In genomic region chr1:118986839-118987430, GRCh38 we compare ENCODE assay signal across 11 cellular contexts. TPM values are rescaled to one million over a fixed set of nuclear protein-coding genes. Genes with fewer than 3 reads are reported as not detected.
DNase-seq lines count a peak whose midpoint lies in the region; ATAC-seq, FAIRE-seq and TF ChIP-seq lines count a peak whose summit lies in the region.
"Had no signal": no experiment of that assay in that cellular context is flagged by ENCODE, and none has a peak within 500 bp of the region (broad histone marks: within the 10 kb centered on the region; RNA-seq: fewer than 3 reads in every experiment).

No MANE protein-coding gene starts in this region.

- intact Hi-C loops in pancreas (cut with DNase I), result no loop called here

- no peak overlapping the region for H2AK5ac ChIP-seq in mesendoderm (ENCODE audit: low read length)

- H2BK120ac ChIP-seq in mesendoderm (ENCODE audit: low read depth, low read length), result no peak overlapping the region

- H3K36me3 Mint-ChIP-seq in activated naive CD4-positive, alpha-beta T cell treated with anti-CD3 and anti-CD28 coated beads, Interleukin-2, amount 10 ng/mL, durations not matched to agents 7 days and 5 days, result peaks cover 28% of the 10 kb centered on the region
- peaks cover 6% of the 10 kb centered on the region for H3K36me3 Mint-ChIP-seq in central memory CD8-positive, alpha-beta T cell (ENCODE audit: insufficient read depth)

- H3K36me3 ChIP-seq in mesendoderm (ENCODE audit: control insufficient read depth, insufficient read depth, low read length), result no peaks in the 10 kb centered on the region
- no peaks in the 10 kb centered on the region for H3K36me3 ChIP-seq in pancreas

- H3K4me1 ChIP-seq in mesendoderm (ENCODE audit: control insufficient read depth, low read depth, low read length), result peaks cover 6% of the 10 kb centered on the region
- no peaks in the 10 kb centered on the region for H3K4me1 ChIP-seq in pancreas

- peak overlapping the region; percentile 75 for H3K27ac Mint-ChIP-seq in activated naive CD4-positive, alpha-beta T cell treated with anti-CD3 and anti-CD28 coated beads, Interleukin-2, amount 10 ng/mL, durations not matched to agents 7 days and 5 days
- H3K27ac Mint-ChIP-seq in central memory CD8-positive, alpha-beta T cell (ENCODE audit: low read depth), result no peak overlapping the region

- H3K4me1 Mint-ChIP-seq in activated naive CD4-positive, alpha-beta T cell treated with anti-CD3 and anti-CD28 coated beads, Interleukin-2, amount 10 ng/mL, durations not matched to agents 7 days and 5 days, result peaks cover 16% of the 10 kb centered on the region
- H3K4me1 Mint-ChIP-seq in central memory CD8-positive, alpha-beta T cell, result no peaks in the 10 kb centered on the region

- WGBS in mesendoderm (ENCODE audit: extremely low coverage, insufficient coverage, low lambda C conversion rate), result no CpG with 5 or more reads among the region's 25 CpGs
- WGBS in pancreas, 2 donors, result 10 to 14% methylated on average over 25 of the region's 25 CpGs

- peak overlapping the region; percentile 57 for H3K9ac ChIP-seq in mesendoderm (ENCODE audit: low read length)

- no peak overlapping the region for H3K18ac ChIP-seq in mesendoderm (ENCODE audit: low read length)

- no peak for ATAC-seq in central memory CD8-positive, alpha-beta T cell (replicated peaks; ENCODE audit: extremely low read depth, poor library complexity, severe bottlenecking)
- ATAC-seq in GM18868 (IDR thresholded peaks at IDR 0.05; ENCODE audit: unreplicated experiment) (no peak), pancreas (no peak)
- ATAC-seq: HCT116 had no signal

- H3K9me3 ChIP-seq in pancreas, result no peaks in the 10 kb centered on the region

- peak overlapping the region; percentile 91 for H3K4me2 ChIP-seq in mesendoderm (ENCODE audit: low read length)

- peak overlapping the region; percentile 47 for H3K4me3 Mint-ChIP-seq in activated naive CD4-positive, alpha-beta T cell treated with anti-CD3 and anti-CD28 coated beads, Interleukin-2, amount 10 ng/mL, durations not matched to agents 7 days and 5 days
- peak overlapping the region; percentile 51 for H3K4me3 Mint-ChIP-seq in central memory CD8-positive, alpha-beta T cell

- no peak for TF ChIP-seq CTCF in pancreas (IDR thresholded peaks at IDR 0.05)

- no peak overlapping the region for H3K4ac ChIP-seq in mesendoderm (ENCODE audit: low read depth, low read length)

- no peak overlapping the region for H4K5ac ChIP-seq in mesendoderm (ENCODE audit: low read length)

- H2BK15ac ChIP-seq in mesendoderm (replicated peaks; ENCODE audit: low read depth), result no peak overlapping the region

- peak overlapping the region; percentile 27 for H3K4me3 ChIP-seq in mesendoderm (ENCODE audit: low read length)
- H3K4me3 ChIP-seq in pancreas, result peak overlapping the region in 2 of 4 donors; percentile 20 to 43

- CTCF ChIA-PET in activated naive CD4-positive, alpha-beta T cell treated with anti-CD3 and anti-CD28 coated beads, Interleukin-2, amount 10 ng/mL, durations not matched to agents 7 days and 5 days (lab: Charles Lee), result interaction anchor here (1.1 kb wide), 1 partner anchor 18 kb away, joined by 3 read pairs; no protein-coding TSS in a partner anchor

- H3K27me3 ChIP-seq in mesendoderm (ENCODE audit: insufficient read depth, low read length, poor library complexity) (peaks cover 82% of the 10 kb centered on the region), pancreas (peaks cover 4 to 86% (median 21%) of the 10 kb centered on the region in 4 donors)

- H3K79me2 ChIP-seq in mesendoderm (ENCODE audit: control insufficient read depth, insufficient read depth, low read length), result no peaks in the 10 kb centered on the region

- H4K8ac ChIP-seq in mesendoderm (ENCODE audit: low read depth, low read length), result no peak overlapping the region

- peaks cover 97% of the 10 kb centered on the region for H3K27me3 Mint-ChIP-seq in activated naive CD4-positive, alpha-beta T cell treated with anti-CD3 and anti-CD28 coated beads, Interleukin-2, amount 10 ng/mL, durations not matched to agents 7 days and 5 days
- H3K27me3 Mint-ChIP-seq in central memory CD8-positive, alpha-beta T cell, result peaks cover 98% of the 10 kb centered on the region

- H2BK5ac ChIP-seq in mesendoderm (ENCODE audit: low read length), result no peak overlapping the region

- H3K56ac ChIP-seq in mesendoderm (ENCODE audit: low read length), result peak overlapping the region; percentile 82

- peak overlapping the region; percentile 18 for H3K23ac ChIP-seq in mesendoderm (ENCODE audit: low read length)

- FAIRE-seq in urothelium cell line (lab: Jason Lieb, UNC) (no peak), pancreas (lab: Jason Lieb, UNC) (no peak)

- H3K9me3 Mint-ChIP-seq in activated naive CD4-positive, alpha-beta T cell treated with anti-CD3 and anti-CD28 coated beads, Interleukin-2, amount 10 ng/mL, durations not matched to agents 7 days and 5 days, result peaks cover 8% of the 10 kb centered on the region
- no peaks in the 10 kb centered on the region for H3K9me3 Mint-ChIP-seq in central memory CD8-positive, alpha-beta T cell

- H3K79me1 ChIP-seq in mesendoderm (ENCODE audit: low read length), result no peaks in the 10 kb centered on the region

- DNase-seq in activated naive CD4-positive, alpha-beta T cell treated with anti-CD3 and anti-CD28 coated beads, Interleukin-2, amount 10 ng/mL, durations not matched to agents 7 days and 5 days, result no peak
- no peak for DNase-seq in activated naive CD4-positive, alpha-beta T cell (lab: John Stamatoyannopoulos, UW)
- DNase-seq in central memory CD8-positive, alpha-beta T cell (ENCODE audit: low spot score in 2 of 2), result no peak
- DNase-seq in mesendoderm (peak; percentile 30), urothelium cell line (ENCODE audit: low spot score) (peak; percentile 52), NCI-H510A treated with DMSO at 0.1 percent for 48 hours (lab: John Stamatoyannopoulos, UW) (no peak), pancreas (no peak)
- DNase-seq: DMS153, NCI-H2081 treated with DMSO at 0.1 percent for 48 hours had no signal

- H3K27ac ChIP-seq in mesendoderm (ENCODE audit: low read depth, low read length) (no peak overlapping the region), pancreas (no peak overlapping the region)

RNA-seq across cellular contexts. Expression of gene TBX15, which starts 1.2 kb away (rescaled TPM):
- 0.14 TPM for polyA plus RNA-seq in mesendoderm (2013, experiment 1 of 2)
- polyA plus RNA-seq in mesendoderm (2013, experiment 2 of 2), result 0.14 TPM
- under 1 TPM in 4 of 6 donors, not detected in 2; 0.06 to 0.14 (median 0.09) TPM for total RNA-seq in pancreas
- under 1 TPM in 1 of 2 donors, not detected in 1; 0.05 TPM for polyA plus RNA-seq in pancreas

Comparison
In these comparisons a context has a peak if more than half of its experiments do, and no peak if none do; other contexts are left out.
1. DNase-seq: peak in mesendoderm (single experiment) and urothelium cell line (single experiment); none in activated naive CD4-positive, alpha-beta T cell treated with anti-CD3 and anti-CD28 coated beads, Interleukin-2, amount 10 ng/mL, durations not matched to agents 7 days and 5 days (single experiment), activated naive CD4-positive, alpha-beta T cell (0 of 4), central memory CD8-positive, alpha-beta T cell (0 of 2), NCI-H510A treated with DMSO at 0.1 percent for 48 hours (single experiment) and pancreas (0 of 6).